ENCODE assay signal across 1 cellular context in the genomic region with DNA sequence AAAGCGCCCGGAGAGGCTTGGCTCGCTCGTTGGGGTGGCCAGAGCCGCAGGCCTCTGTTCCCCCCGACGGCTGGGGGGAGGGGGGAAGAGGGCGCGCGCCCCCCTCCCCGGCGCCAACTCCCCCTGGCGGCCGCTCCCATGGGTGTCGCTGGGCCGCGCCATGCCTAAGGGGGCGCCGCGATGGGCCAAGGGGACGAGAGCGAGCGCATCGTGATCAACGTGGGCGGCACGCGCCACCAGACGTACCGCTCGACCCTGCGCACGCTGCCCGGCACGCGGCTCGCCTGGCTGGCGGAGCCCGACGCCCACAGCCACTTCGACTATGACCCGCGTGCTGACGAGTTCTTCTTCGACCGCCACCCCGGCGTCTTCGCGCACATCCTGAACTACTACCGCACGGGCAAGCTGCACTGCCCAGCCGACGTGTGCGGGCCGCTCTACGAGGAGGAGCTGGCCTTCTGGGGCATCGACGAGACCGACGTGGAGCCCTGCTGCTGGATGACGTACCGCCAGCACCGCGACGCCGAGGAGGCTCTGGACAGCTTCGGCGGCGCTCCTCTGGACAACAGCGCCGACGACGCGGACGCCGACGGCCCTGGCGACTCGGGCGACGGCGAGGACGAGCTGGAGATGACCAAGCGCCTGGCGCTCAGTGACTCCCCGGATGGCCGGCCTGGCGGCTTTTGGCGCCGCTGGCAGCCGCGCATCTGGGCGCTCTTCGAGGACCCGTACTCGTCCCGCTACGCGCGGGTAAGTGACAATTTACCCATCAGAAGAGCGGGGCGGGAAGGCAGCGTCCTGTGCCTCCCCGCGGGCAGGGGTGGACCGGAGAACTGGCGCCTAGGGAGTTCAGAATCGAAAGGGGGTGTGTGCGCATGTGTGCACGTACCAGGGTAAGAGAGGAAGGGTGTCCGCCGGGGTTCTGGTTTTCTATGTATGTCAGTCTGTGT.
TF ChIP-seq lines count a peak whose summit lies in the region.

No MANE protein-coding gene starts in this region.

TF ChIP-seq in HepG2, 621 proteins besides CTCF, POLR2A, EP300 and RAD21:
- TF ChIP-seq ZNF383 (CRISPR knock-in tag; IDR thresholded peaks at IDR 0.05; ENCODE audit: borderline replicate concordance): no peak
- TF ChIP-seq ZNF777 (CRISPR knock-in tag; IDR thresholded peaks at IDR 0.05): peak; percentile 83
- 0 out of 2 replicates have a peak, but pooled peaks have one; percentile 41 for TF ChIP-seq DNMT1 (CRISPR knock-in tag; IDR thresholded peaks at IDR 0.05)
- TF ChIP-seq, protein P1, sequence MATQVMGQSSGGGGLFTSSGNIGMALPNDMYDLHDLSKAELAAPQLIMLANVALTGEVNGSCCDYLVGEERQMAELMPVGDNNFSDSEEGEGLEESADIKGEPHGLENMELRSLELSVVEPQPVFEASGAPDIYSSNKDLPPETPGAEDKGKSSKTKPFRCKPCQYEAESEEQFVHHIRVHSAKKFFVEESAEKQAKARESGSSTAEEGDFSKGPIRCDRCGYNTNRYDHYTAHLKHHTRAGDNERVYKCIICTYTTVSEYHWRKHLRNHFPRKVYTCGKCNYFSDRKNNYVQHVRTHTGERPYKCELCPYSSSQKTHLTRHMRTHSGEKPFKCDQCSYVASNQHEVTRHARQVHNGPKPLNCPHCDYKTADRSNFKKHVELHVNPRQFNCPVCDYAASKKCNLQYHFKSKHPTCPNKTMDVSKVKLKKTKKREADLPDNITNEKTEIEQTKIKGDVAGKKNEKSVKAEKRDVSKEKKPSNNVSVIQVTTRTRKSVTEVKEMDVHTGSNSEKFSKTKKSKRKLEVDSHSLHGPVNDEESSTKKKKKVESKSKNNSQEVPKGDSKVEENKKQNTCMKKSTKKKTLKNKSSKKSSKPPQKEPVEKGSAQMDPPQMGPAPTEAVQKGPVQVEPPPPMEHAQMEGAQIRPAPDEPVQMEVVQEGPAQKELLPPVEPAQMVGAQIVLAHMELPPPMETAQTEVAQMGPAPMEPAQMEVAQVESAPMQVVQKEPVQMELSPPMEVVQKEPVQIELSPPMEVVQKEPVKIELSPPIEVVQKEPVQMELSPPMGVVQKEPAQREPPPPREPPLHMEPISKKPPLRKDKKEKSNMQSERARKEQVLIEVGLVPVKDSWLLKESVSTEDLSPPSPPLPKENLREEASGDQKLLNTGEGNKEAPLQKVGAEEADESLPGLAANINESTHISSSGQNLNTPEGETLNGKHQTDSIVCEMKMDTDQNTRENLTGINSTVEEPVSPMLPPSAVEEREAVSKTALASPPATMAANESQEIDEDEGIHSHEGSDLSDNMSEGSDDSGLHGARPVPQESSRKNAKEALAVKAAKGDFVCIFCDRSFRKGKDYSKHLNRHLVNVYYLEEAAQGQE (IDR thresholded peaks at IDR 0.05; ENCODE audit: borderline replicate concordance in 1 of 2, low read depth in 1 of 2, low read length in 2 of 2): peak in 1 of 2 experiments; percentile 34; a peak in 2 of 4 replicates
- TF ChIP-seq SNAI1 (CRISPR knock-in tag; IDR thresholded peaks at IDR 0.05; ENCODE audit: borderline replicate concordance): no peak
- TF ChIP-seq, protein P2, sequence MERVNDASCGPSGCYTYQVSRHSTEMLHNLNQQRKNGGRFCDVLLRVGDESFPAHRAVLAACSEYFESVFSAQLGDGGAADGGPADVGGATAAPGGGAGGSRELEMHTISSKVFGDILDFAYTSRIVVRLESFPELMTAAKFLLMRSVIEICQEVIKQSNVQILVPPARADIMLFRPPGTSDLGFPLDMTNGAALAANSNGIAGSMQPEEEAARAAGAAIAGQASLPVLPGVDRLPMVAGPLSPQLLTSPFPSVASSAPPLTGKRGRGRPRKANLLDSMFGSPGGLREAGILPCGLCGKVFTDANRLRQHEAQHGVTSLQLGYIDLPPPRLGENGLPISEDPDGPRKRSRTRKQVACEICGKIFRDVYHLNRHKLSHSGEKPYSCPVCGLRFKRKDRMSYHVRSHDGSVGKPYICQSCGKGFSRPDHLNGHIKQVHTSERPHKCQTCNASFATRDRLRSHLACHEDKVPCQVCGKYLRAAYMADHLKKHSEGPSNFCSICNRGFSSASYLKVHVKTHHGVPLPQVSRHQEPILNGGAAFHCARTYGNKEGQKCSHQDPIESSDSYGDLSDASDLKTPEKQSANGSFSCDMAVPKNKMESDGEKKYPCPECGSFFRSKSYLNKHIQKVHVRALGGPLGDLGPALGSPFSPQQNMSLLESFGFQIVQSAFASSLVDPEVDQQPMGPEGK (CRISPR knock-in tag; IDR thresholded peaks at IDR 0.05): peak; percentile 70
- TF ChIP-seq, protein P3, sequence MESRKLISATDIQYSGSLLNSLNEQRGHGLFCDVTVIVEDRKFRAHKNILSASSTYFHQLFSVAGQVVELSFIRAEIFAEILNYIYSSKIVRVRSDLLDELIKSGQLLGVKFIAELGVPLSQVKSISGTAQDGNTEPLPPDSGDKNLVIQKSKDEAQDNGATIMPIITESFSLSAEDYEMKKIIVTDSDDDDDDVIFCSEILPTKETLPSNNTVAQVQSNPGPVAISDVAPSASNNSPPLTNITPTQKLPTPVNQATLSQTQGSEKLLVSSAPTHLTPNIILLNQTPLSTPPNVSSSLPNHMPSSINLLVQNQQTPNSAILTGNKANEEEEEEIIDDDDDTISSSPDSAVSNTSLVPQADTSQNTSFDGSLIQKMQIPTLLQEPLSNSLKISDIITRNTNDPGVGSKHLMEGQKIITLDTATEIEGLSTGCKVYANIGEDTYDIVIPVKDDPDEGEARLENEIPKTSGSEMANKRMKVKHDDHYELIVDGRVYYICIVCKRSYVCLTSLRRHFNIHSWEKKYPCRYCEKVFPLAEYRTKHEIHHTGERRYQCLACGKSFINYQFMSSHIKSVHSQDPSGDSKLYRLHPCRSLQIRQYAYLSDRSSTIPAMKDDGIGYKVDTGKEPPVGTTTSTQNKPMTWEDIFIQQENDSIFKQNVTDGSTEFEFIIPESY (CRISPR knock-in tag; IDR thresholded peaks at IDR 0.05): peak; percentile 87
TF ChIP-seq in HepG2: peak in this region for 5.
